22 cellular contexts compared by ENCODE assay signal in genomic region chrX:6053126-6053625, GRCh38.
DNase-seq lines count a peak whose midpoint lies in the region; ATAC-seq, FAIRE-seq and TF ChIP-seq lines count a peak whose summit lies in the region.
"Had no signal": no experiment of that assay in that cellular context is flagged by ENCODE, and none has a peak within 500 bp of the region (broad histone marks: within the 10 kb centered on the region; RNA-seq: fewer than 3 reads in every experiment).

No MANE protein-coding gene starts in this region.

- CTCF ChIA-PET in H1 (lab: Charles Lee; ENCODE audit: partially characterized antibody): no interaction called here
- CTCF ChIA-PET in CD8-positive, alpha-beta T cell (lab: Charles Lee): no interaction called here

- H3K4me1 ChIP-seq in Karpas-422 (ENCODE audit: low read length): peaks cover 15% of the 10 kb centered on the region
- peaks cover 0 to 3% (median 0%) of the 10 kb centered on the region in 4 experiments; a peak in 1 of 7 replicates for H3K4me1 ChIP-seq in H1 (replicated peaks in 1 of 4; ENCODE audit: control insufficient read depth in 3 of 4, insufficient read depth in 4 of 4, low read length in 3 of 4)
- H3K4me1 ChIP-seq in CD8-positive, alpha-beta T cell (ENCODE audit: insufficient read depth, low read length): no peaks in the 10 kb centered on the region
- H3K4me1 ChIP-seq: testis had no signal

- H3K4me3 ChIP-seq in Karpas-422 (ENCODE audit: low read length) (no peak overlapping the region), H1 (ENCODE audit: extremely low read depth in 1 of 4, insufficient read depth in 2 of 4, low read depth in 3 of 4, low read length in 4 of 4) (no peak overlapping the region)
- no peak overlapping the region for H3K4me3 ChIP-seq in CD8-positive, alpha-beta T cell (ENCODE audit: low read depth, low read length)
- H3K4me3 ChIP-seq: GM23248, testis had no signal

- H3K9me3 Mint-ChIP-seq in CD8-positive, alpha-beta T cell: no peaks in the 10 kb centered on the region
- H3K9me3 Mint-ChIP-seq: activated naive CD4-positive, alpha-beta T cell treated with anti-CD3 and anti-CD28 coated beads, Interleukin-2, amount 10 ng/mL, durations not matched to agents 7 days and 5 days; activated T-cell treated with anti-CD3 and anti-CD28 coated beads, Interleukin-2, amount 50 U/mL, for 4 hours had no signal

- H4K8ac ChIP-seq in H1 (ENCODE audit: extremely low read depth, insufficient read depth, low read length): no peak overlapping the region

- intact Hi-C loops in CD8-positive, alpha-beta T cell (cut with DNase I, micrococcal nuclease): no loop called here

- ATAC-seq in CD8-positive, alpha-beta T cell: no peak
- ATAC-seq: activated T-cell treated with anti-CD3 and anti-CD28 coated beads, Interleukin-2, amount 50 U/mL, for 4 hours; Right ventricle myocardium inferior; stimulated activated effector memory CD8-positive, alpha-beta T cell treated with anti-CD3 and anti-CD28 coated beads, Interleukin-12 subunit alpha, Interleukin-12 subunit beta, amount 100 ng/mL, for 72 hours had no signal

- H3K9me2 ChIP-seq in Karpas-422 (replicated peaks; ENCODE audit: insufficient read depth, low read length): no peaks in the 10 kb centered on the region

- H2BK5ac ChIP-seq in H1 (ENCODE audit: low read depth, low read length): no peak overlapping the region

- no peak overlapping the region for H4K91ac ChIP-seq in H1 (replicated peaks; ENCODE audit: insufficient read length, low read length)

- no peaks in the 10 kb centered on the region for H4K20me1 ChIP-seq in Karpas-422 (ENCODE audit: insufficient read depth, low read depth, low read length)
- no peaks in the 10 kb centered on the region for H4K20me1 ChIP-seq in H1 (replicated peaks in 1 of 2; ENCODE audit: control insufficient read depth in 1 of 2, insufficient read depth in 2 of 2, low read length in 2 of 2)

- FAIRE-seq in H1 (lab: Jason Lieb, UNC): peak; percentile 70

- no peak overlapping the region for H3K18ac ChIP-seq in H1 (ENCODE audit: extremely low read depth, low read length)

- no peaks in the 10 kb centered on the region for H3K23me2 ChIP-seq in H1 (ENCODE audit: low read depth, low read length)

- H2BK20ac ChIP-seq in H1 (ENCODE audit: low read length): no peak overlapping the region

- no peak overlapping the region for H2BK15ac ChIP-seq in H1 (ENCODE audit: low read length)

- no peak overlapping the region for H3K27ac Mint-ChIP-seq in CD8-positive, alpha-beta T cell
- H3K27ac Mint-ChIP-seq: activated naive CD4-positive, alpha-beta T cell treated with anti-CD3 and anti-CD28 coated beads, Interleukin-2, amount 10 ng/mL, durations not matched to agents 7 days and 5 days; naive B cell; stimulated activated effector memory CD8-positive, alpha-beta T cell treated with anti-CD3 and anti-CD28 coated beads, Interleukin-12 subunit alpha, Interleukin-12 subunit beta, amount 100 ng/mL, for 72 hours had no signal

- H3K14ac ChIP-seq in H1 (ENCODE audit: insufficient read length): no peak overlapping the region

- no peak overlapping the region for H3K9ac ChIP-seq in Karpas-422 (ENCODE audit: low read length)
- H3K9ac ChIP-seq in H1 (replicated peaks in 1 of 4; ENCODE audit: extremely low read depth in 1 of 4, low read depth in 3 of 4, low read length in 3 of 4): no peak overlapping the region
- H3K9ac ChIP-seq: GM23248 had no signal

- no peak for TF ChIP-seq POLR2A in H1 (IDR thresholded peaks at IDR 0.05; ENCODE audit: control extremely low read depth in 1 of 2, low read depth in 2 of 2, low read length in 2 of 2)

- H2BK12ac ChIP-seq in H1 (ENCODE audit: low read depth, low read length): no peak overlapping the region

- H4K5ac ChIP-seq in H1 (ENCODE audit: insufficient read length, low read depth, low read length): no peak overlapping the region

- TF ChIP-seq CTCF in H1 (IDR thresholded peaks at IDR 0.05; ENCODE audit: control extremely low read depth in 1 of 3, insufficient read depth in 1 of 3, low read depth in 1 of 3, low read length in 3 of 3): no peak
- TF ChIP-seq CTCF in CD8-positive, alpha-beta T cell (IDR thresholded peaks at IDR 0.05): no peak

- 87% methylated on average over 5 of the region's 7 CpGs; no CpG with 5 or more reads in 1 of the 2 experiments for WGBS in H1 (ENCODE audit: extremely low coverage in 1 of 2, insufficient coverage in 1 of 2, insufficient read length in 1 of 2, insufficient replicate concordance in 2 of 2, low coverage in 1 of 2, low lambda C conversion rate in 2 of 2, missing lambda C conversion rate in 1 of 2), 2 experiments

- H3K36me3 ChIP-seq in Karpas-422 (ENCODE audit: insufficient read depth, low read length) (peaks cover 37% of the 10 kb centered on the region), H1 (ENCODE audit: control insufficient read depth in 2 of 4, insufficient read depth in 4 of 4, low read length in 3 of 4) (no peaks in the 10 kb centered on the region; a peak in 1 of 8 replicates)
- H3K36me3 ChIP-seq in CD8-positive, alpha-beta T cell (ENCODE audit: insufficient read depth, low read length): no peaks in the 10 kb centered on the region

- no peak overlapping the region for H3K4ac ChIP-seq in H1 (replicated peaks; ENCODE audit: insufficient read length, low read depth, low read length)

- no peak overlapping the region for H3K56ac ChIP-seq in H1 (replicated peaks; ENCODE audit: insufficient read length, low read depth, low read length)

- no peak overlapping the region for H2BK120ac ChIP-seq in H1 (replicated peaks; ENCODE audit: low read depth, low read length)

- H3K9me3 ChIP-seq in Karpas-422 (ENCODE audit: low read length) (no peaks in the 10 kb centered on the region), H1 (ENCODE audit: insufficient read depth in 2 of 2, low read depth in 1 of 2, low read length in 1 of 2) (no peaks in the 10 kb centered on the region)
- no peaks in the 10 kb centered on the region for H3K9me3 ChIP-seq in CD8-positive, alpha-beta T cell (ENCODE audit: low read length)
- H3K9me3 ChIP-seq: testis had no signal

- H3K27me3 Mint-ChIP-seq in CD8-positive, alpha-beta T cell (ENCODE audit: low read depth): no peaks in the 10 kb centered on the region
- H3K27me3 Mint-ChIP-seq: activated naive CD4-positive, alpha-beta T cell treated with anti-CD3 and anti-CD28 coated beads, Interleukin-2, amount 10 ng/mL, durations not matched to agents 7 days and 5 days; naive B cell had no signal

- H3K79me1 ChIP-seq in H1 (ENCODE audit: low read depth, low read length): no peaks in the 10 kb centered on the region

- no peak overlapping the region for H3K4me2 ChIP-seq in Karpas-422 (ENCODE audit: low read depth, low read length, poor library complexity, severe bottlenecking)
- H3K4me2 ChIP-seq in H1 (ENCODE audit: insufficient read depth in 1 of 2, low read depth in 2 of 2, low read length in 2 of 2): no peak overlapping the region

- H3K27ac ChIP-seq in Karpas-422 (ENCODE audit: low read length): peak overlapping the region; percentile 32
- no peak overlapping the region for H3K27ac ChIP-seq in H1 (ENCODE audit: low read depth, low read length)
- no peak overlapping the region for H3K27ac ChIP-seq in CD8-positive, alpha-beta T cell (ENCODE audit: low read depth, low read length)
- H3K27ac ChIP-seq: C4-2B, GM23248, testis had no signal

- H3K27me3 ChIP-seq in Karpas-422 (ENCODE audit: low read length): no peaks in the 10 kb centered on the region
- no peaks in the 10 kb centered on the region for H3K27me3 ChIP-seq in H1 (replicated peaks in 1 of 4; ENCODE audit: control insufficient read depth in 3 of 4, extremely low read depth in 1 of 4, insufficient read depth in 3 of 4, low read length in 3 of 4)
- no peaks in the 10 kb centered on the region for H3K27me3 ChIP-seq in CD8-positive, alpha-beta T cell (ENCODE audit: insufficient read depth, low read length)
- H3K27me3 ChIP-seq: testis had no signal

- POLR2A ChIA-PET in H1 (lab: Charles Lee; ENCODE audit: partially characterized antibody): no interaction called here
- POLR2A ChIA-PET in CD8-positive, alpha-beta T cell (lab: Charles Lee): no interaction called here

- TF ChIP-seq RAD21 in H1 (IDR thresholded peaks at IDR 0.05 in 1 of 2, conservative IDR thresholded peaks at IDR 0.05 in 1 of 2; ENCODE audit: low read depth in 2 of 2, low read length in 2 of 2): no peak

- H3K79me2 ChIP-seq in Karpas-422 (ENCODE audit: low read length) (peaks cover 93% of the 10 kb centered on the region), H1 (ENCODE audit: control insufficient read depth in 1 of 2, insufficient read depth in 2 of 2, low read length in 2 of 2) (peaks cover 0 to 60% of the 10 kb centered on the region in 2 experiments; a peak in 2 of 4 replicates)

- no peaks in the 10 kb centered on the region for H3K36me3 Mint-ChIP-seq in CD8-positive, alpha-beta T cell
- H3K36me3 Mint-ChIP-seq: activated naive CD4-positive, alpha-beta T cell treated with anti-CD3 and anti-CD28 coated beads, Interleukin-2, amount 10 ng/mL, durations not matched to agents 7 days and 5 days; naive B cell; stimulated activated effector memory CD8-positive, alpha-beta T cell treated with anti-CD3 and anti-CD28 coated beads, Interleukin-12 subunit alpha, Interleukin-12 subunit beta, amount 100 ng/mL, for 72 hours had no signal

- no peak overlapping the region for H3K4me3 Mint-ChIP-seq in CD8-positive, alpha-beta T cell
- H3K4me3 Mint-ChIP-seq: activated naive CD4-positive, alpha-beta T cell treated with anti-CD3 and anti-CD28 coated beads, Interleukin-2, amount 10 ng/mL, durations not matched to agents 7 days and 5 days; activated T-cell treated with anti-CD3 and anti-CD28 coated beads, Interleukin-2, amount 50 U/mL, for 4 hours; naive B cell; stimulated activated effector memory CD8-positive, alpha-beta T cell treated with anti-CD3 and anti-CD28 coated beads, Interleukin-12 subunit alpha, Interleukin-12 subunit beta, amount 100 ng/mL, for 72 hours had no signal

- H3K4me1 Mint-ChIP-seq in CD8-positive, alpha-beta T cell (ENCODE audit: low read depth): no peaks in the 10 kb centered on the region
- H3K4me1 Mint-ChIP-seq: activated naive CD4-positive, alpha-beta T cell treated with anti-CD3 and anti-CD28 coated beads, Interleukin-2, amount 10 ng/mL, durations not matched to agents 7 days and 5 days; naive B cell; stimulated activated effector memory CD8-positive, alpha-beta T cell treated with anti-CD3 and anti-CD28 coated beads, Interleukin-12 subunit alpha, Interleukin-12 subunit beta, amount 100 ng/mL, for 72 hours had no signal

- H2AFZ ChIP-seq in Karpas-422 (ENCODE audit: low read length) (no peak overlapping the region), H1 (ENCODE audit: low read length) (no peak overlapping the region)
- H2AFZ ChIP-seq: GM23248 had no signal

- peak; percentile 4 for DNase-seq in Ammon's horn (ENCODE audit: low spot score)
- DNase-seq in Karpas-422: no peak
- peak; percentile 50 for DNase-seq in NCI-H510A (lab: John Stamatoyannopoulos, UW)
- DNase-seq in H1 (ENCODE audit: low read depth in 1 of 2, low spot score in 2 of 2): no peak
- no peak for DNase-seq in SW480 (ENCODE audit: low spot score)
- no peak for DNase-seq in cortex of kidney (lab: John Stamatoyannopoulos, UW)
- DNase-seq in HPDE6-E6E7 (ENCODE audit: extremely low spot score): no peak
- no peak for DNase-seq in CD8-positive, alpha-beta T cell
- DNase-seq: ACHN; activated CD4-positive, alpha-beta T cell treated with anti-CD3 and anti-CD28 coated beads for 1 hour; activated naive CD4-positive, alpha-beta T cell treated with anti-CD3 and anti-CD28 coated beads, Interleukin-2, amount 10 ng/mL, durations not matched to agents 7 days and 5 days; activated T-cell treated with anti-CD3 and anti-CD28 coated beads, Interleukin-2, amount 50 U/mL, for 4 hours; aorta; GM23248; KG1; mesendoderm; naive B cell; NCI-H446 treated with DMSO at 0.1 percent for 48 hours; testis had no signal

- H2AK5ac ChIP-seq in H1 (ENCODE audit: low read depth, low read length): no peak overlapping the region

- no peak overlapping the region for H3K23ac ChIP-seq in H1 (ENCODE audit: insufficient read length)

- no peak for TF ChIP-seq EP300 in H1 (IDR thresholded peaks at IDR 0.05; ENCODE audit: borderline replicate concordance in 1 of 2, low read depth in 2 of 2, low read length in 2 of 2)

Comparison
In these comparisons a context has a peak if more than half of its experiments do, and no peak if none do; other contexts are left out.
1. DNase-seq: peak in Ammon's horn (single experiment) and NCI-H510A (single experiment); none in Karpas-422 (single experiment), H1 (0 of 2), SW480 (single experiment), cortex of kidney (single experiment), HPDE6-E6E7 (single experiment) and CD8-positive, alpha-beta T cell (0 of 7).